In genomic region chr12:115000038-115000437, GRCh38 we compare ENCODE assay signal across 11 cellular contexts.
DNase-seq lines count a peak whose midpoint lies in the region; ATAC-seq, FAIRE-seq and TF ChIP-seq lines count a peak whose summit lies in the region.
"Had no signal": no experiment of that assay in that cellular context is flagged by ENCODE, and none has a peak within 500 bp of the region (broad histone marks: within the 10 kb centered on the region; RNA-seq: fewer than 3 reads in every experiment).

No MANE protein-coding gene starts in this region.

- H3K27me3 ChIP-seq in cardiac muscle cell = no peaks in the 10 kb centered on the region
- no peaks in the 10 kb centered on the region for H3K27me3 ChIP-seq in right atrium auricular region

- FAIRE-seq in urothelium cell line (lab: Jason Lieb, UNC) = peak; percentile 79

- H3K27ac ChIP-seq in cardiac muscle cell = no peak overlapping the region
- no peak overlapping the region for H3K27ac ChIP-seq in right atrium auricular region
- H3K27ac ChIP-seq: skin epidermis had no signal

- TF ChIP-seq CTCF in cardiac muscle cell (IDR thresholded peaks at IDR 0.05; ENCODE audit: low read depth, low read length) (no peak), right atrium auricular region (IDR thresholded peaks at IDR 0.05) (no peak), cardiac fibroblast (IDR thresholded peaks at IDR 0.05; ENCODE audit: low read depth, low read length) (no peak)

- H3K4me1 ChIP-seq in cardiac muscle cell (ENCODE audit: low read depth) (peaks cover 14% of the 10 kb centered on the region), right atrium auricular region (peaks cover 0 to 4% of the 10 kb centered on the region in 2 donors)

- H3K4me3 ChIP-seq in cardiac muscle cell (no peak overlapping the region), right atrium auricular region (no peak overlapping the region), cardiac fibroblast (replicated peaks in 1 of 2; ENCODE audit: low read depth in 2 of 2, low read length in 2 of 2) (no peak overlapping the region)
- H3K4me3 ChIP-seq: skin epidermis had no signal

- no peaks in the 10 kb centered on the region for H3K9me3 ChIP-seq in cardiac muscle cell (ENCODE audit: low read depth)
- H3K9me3 ChIP-seq in right atrium auricular region = no peaks in the 10 kb centered on the region

- ATAC-seq in GM18498 (IDR thresholded peaks at IDR 0.05; ENCODE audit: unreplicated experiment) = no peak
- ATAC-seq in HG03520 (IDR thresholded peaks at IDR 0.05; ENCODE audit: unreplicated experiment) = no peak

- DNase-seq in cardiac muscle cell (ENCODE audit: low read depth in 1 of 2, low spot score in 1 of 2) (peak; percentile 5 to 57), right atrium auricular region (ENCODE audit: low spot score) (no peak), NCI-H2196 (lab: John Stamatoyannopoulos, UW; ENCODE audit: unreplicated experiment) (peak; percentile 47), cardiac fibroblast (ENCODE audit: low read depth in 2 of 2) (peak; percentile 33 to 88), urothelium cell line (ENCODE audit: low spot score) (peak; percentile 87), NCI-H128 (lab: John Stamatoyannopoulos, UW; ENCODE audit: unreplicated experiment) (no peak)
- DNase-seq: activated CD4-positive, alpha-beta T cell treated with anti-CD3 and anti-CD28 coated beads for 1 hour; activated gamma-delta T cell treated with Interleukin-2 at 50 U/mL for 16 hours had no signal

- H3K36me3 ChIP-seq in cardiac muscle cell (no peaks in the 10 kb centered on the region), right atrium auricular region (no peaks in the 10 kb centered on the region)

Comparison
In these comparisons a context has a peak if more than half of its experiments do, and no peak if none do; other contexts are left out.
1. DNase-seq: peak in cardiac muscle cell (2 of 2), NCI-H2196 (single experiment), cardiac fibroblast (2 of 2) and urothelium cell line (single experiment); none in right atrium auricular region (single experiment) and NCI-H128 (single experiment).